1 cellular context compared by ENCODE assay signal in genomic region chr21:34333150-34333739, GRCh38.
TF ChIP-seq lines count a peak whose summit lies in the region.

No MANE protein-coding gene starts in this region.

TF ChIP-seq in K562, 482 proteins besides CTCF, POLR2A, EP300 and RAD21:
- TF ChIP-seq LCOR (CRISPR knock-in tag; IDR thresholded peaks at IDR 0.05) (no peak), ZNF3 (CRISPR knock-in tag; IDR thresholded peaks at IDR 0.05) (no peak), ESRRB (CRISPR knock-in tag; IDR thresholded peaks at IDR 0.05; ENCODE audit: borderline replicate concordance) (no peak), ZNF551 (CRISPR knock-in tag; IDR thresholded peaks at IDR 0.05) (no peak), KLF16 (IDR thresholded peaks at IDR 0.05) (no peak), ZNF197 (CRISPR knock-in tag; IDR thresholded peaks at IDR 0.05; ENCODE audit: low read depth) (no peak), L3MBTL2 (IDR thresholded peaks at IDR 0.05) (no peak), KDM5B (IDR thresholded peaks at IDR 0.05; ENCODE audit: insufficient replicate concordance, low read depth, low read length) (no peak), TCF7L2 (IDR thresholded peaks at IDR 0.05; ENCODE audit: low read depth, low read length) (no peak), E2F6 (IDR thresholded peaks at IDR 0.05; ENCODE audit: borderline replicate concordance in 1 of 2, extremely low read depth in 1 of 2, insufficient read depth in 1 of 2, insufficient read length in 1 of 2, low read depth in 1 of 2, low read length in 1 of 2, poor library complexity in 1 of 2, severe bottlenecking in 1 of 2) (no peak)
